31 cellular contexts compared by ENCODE assay signal in the genomic region with DNA sequence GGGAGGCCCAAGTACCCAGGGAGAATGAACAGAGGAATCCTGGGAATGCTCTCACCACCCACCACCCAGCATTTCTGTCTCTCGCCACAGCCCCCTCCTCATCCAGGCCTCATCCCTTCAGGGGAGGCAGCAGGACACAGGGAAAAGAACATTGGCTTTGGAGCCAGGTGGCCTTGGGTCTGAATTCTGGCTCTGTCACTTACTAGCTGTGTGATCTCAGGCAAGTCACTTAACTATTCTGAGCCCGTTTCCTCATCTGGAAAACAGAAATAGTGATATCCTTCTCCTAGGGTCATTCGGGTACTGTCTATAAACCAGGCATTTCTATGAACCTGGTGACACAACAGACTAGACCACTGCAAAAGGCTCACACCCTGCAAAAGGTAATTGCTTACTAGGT. TPM values are rescaled to one million over a fixed set of nuclear protein-coding genes. Genes with fewer than 3 reads are reported as not detected.
"Had no signal": no experiment of that assay in that cellular context is flagged by ENCODE, and none has a peak within 500 bp of the region (broad histone marks: within the 10 kb centered on the region; RNA-seq: fewer than 3 reads in every experiment).

No MANE protein-coding gene starts in this region.

- H3K36me3 Mint-ChIP-seq: immature natural killer cell; naive thymus-derived CD4-positive, alpha-beta T cell; neural progenitor cell; stimulated activated effector memory CD8-positive, alpha-beta T cell treated with anti-CD3 and anti-CD28 coated beads, Interleukin-12 subunit alpha, Interleukin-12 subunit beta, amount 100 ng/mL, for 72 hours; type B pancreatic cell had no signal

- H3K27ac Mint-ChIP-seq: immature natural killer cell; naive thymus-derived CD4-positive, alpha-beta T cell; progenitor cell of endocrine pancreas; stimulated activated effector memory CD8-positive, alpha-beta T cell treated with anti-CD3 and anti-CD28 coated beads, Interleukin-12 subunit alpha, Interleukin-12 subunit beta, amount 100 ng/mL, for 72 hours; type B pancreatic cell had no signal

- H3K4me3 ChIP-seq: heart left ventricle, left lung, lower lobe of right lung, mucosa of descending colon, neural progenitor cell, ovary, sigmoid colon, spleen, tibial nerve, uterus had no signal

- H3K36me3 ChIP-seq: heart left ventricle, left lung, lower lobe of right lung, neural progenitor cell, ovary, spleen, tibial nerve, uterus had no signal

- ATAC-seq: heart left ventricle; left colon; left lung; lower lobe of right lung; mucosa of descending colon; naive thymus-derived CD4-positive, alpha-beta T cell; right cardiac atrium; stimulated activated effector memory CD8-positive, alpha-beta T cell treated with anti-CD3 and anti-CD28 coated beads, Interleukin-12 subunit alpha, Interleukin-12 subunit beta, amount 100 ng/mL, for 72 hours; stimulated activated naive CD8-positive, alpha-beta T cell treated with anti-CD3 and anti-CD28 coated beads, Interleukin-15, amount 100 ng/mL, for 72 hours had no signal

- H3K4me1 ChIP-seq: left lung, lower lobe of right lung, spleen, uterus had no signal

- H3K9ac ChIP-seq: neural progenitor cell had no signal

- H3K4me3 Mint-ChIP-seq: immature natural killer cell; naive thymus-derived CD4-positive, alpha-beta T cell; nephron progenitor cell; neural progenitor cell; stimulated activated effector memory CD8-positive, alpha-beta T cell treated with anti-CD3 and anti-CD28 coated beads, Interleukin-12 subunit alpha, Interleukin-12 subunit beta, amount 100 ng/mL, for 72 hours; stimulated activated naive CD8-positive, alpha-beta T cell treated with anti-CD3 and anti-CD28 coated beads, Interleukin-15, amount 100 ng/mL, for 72 hours; type B pancreatic cell had no signal

- H3K27me3 Mint-ChIP-seq: naive thymus-derived CD4-positive, alpha-beta T cell; stimulated activated naive CD8-positive, alpha-beta T cell treated with anti-CD3 and anti-CD28 coated beads, Interleukin-15, amount 100 ng/mL, for 72 hours had no signal

- H3K9me3 ChIP-seq: heart left ventricle, left lung, lower lobe of right lung, mucosa of descending colon, ovary, sigmoid colon, spleen, tibial nerve, uterus had no signal

- H2AFZ ChIP-seq: neural progenitor cell had no signal

- DNase-seq: heart left ventricle; hypothalamus; immature natural killer cell; kidney; left colon; left lung; lower lobe of right lung; mammary epithelial cell; mesenchymal stem cell; midbrain; mucosa of descending colon; naive thymus-derived CD4-positive, alpha-beta T cell; nephron progenitor cell; ovary; retina; sigmoid colon; small intestine; spleen; stimulated activated CD4-positive, alpha-beta T cell treated with anti-CD3 and anti-CD28 coated beads, Interleukin-4, amount 100 ng/mL, for 24 hours; stimulated activated naive CD4-positive, alpha-beta T cell treated with Interleukin-2 at 50 U/mL for 16 hours; stimulated activated naive CD8-positive, alpha-beta T cell treated with anti-CD3 and anti-CD28 coated beads, Interleukin-15, amount 100 ng/mL, for 72 hours; substantia nigra; uterus had no signal

- H3K4me1 Mint-ChIP-seq: immature natural killer cell; naive thymus-derived CD4-positive, alpha-beta T cell; stimulated activated effector memory CD8-positive, alpha-beta T cell treated with anti-CD3 and anti-CD28 coated beads, Interleukin-12 subunit alpha, Interleukin-12 subunit beta, amount 100 ng/mL, for 72 hours; stimulated activated naive CD8-positive, alpha-beta T cell treated with anti-CD3 and anti-CD28 coated beads, Interleukin-15, amount 100 ng/mL, for 72 hours had no signal

- H3K4me2 ChIP-seq: neural progenitor cell had no signal

- H3K9me3 Mint-ChIP-seq: immature natural killer cell; nephron progenitor cell; neural progenitor cell; stimulated activated effector memory CD8-positive, alpha-beta T cell treated with anti-CD3 and anti-CD28 coated beads, Interleukin-12 subunit alpha, Interleukin-12 subunit beta, amount 100 ng/mL, for 72 hours; stimulated activated naive CD8-positive, alpha-beta T cell treated with anti-CD3 and anti-CD28 coated beads, Interleukin-15, amount 100 ng/mL, for 72 hours; type B pancreatic cell had no signal

- FAIRE-seq: islet of Langerhans, kidney, small intestine had no signal

- H3K27me3 ChIP-seq: heart left ventricle, left lung, neural progenitor cell, ovary, sigmoid colon, spleen, tibial nerve, uterus had no signal

- H3K27ac ChIP-seq: left lung, lower lobe of right lung, neural progenitor cell, ovary, spleen, tibial nerve had no signal

RNA-seq across cellular contexts. Expression of gene CHRDL2, which starts 22.1 kb away (rescaled TPM):
- total RNA-seq: mammary epithelial cell; myocyte; naive thymus-derived CD4-positive, alpha-beta T cell; tibial nerve had no signal
- polyA plus RNA-seq: immature natural killer cell; mammary epithelial cell; naive thymus-derived CD4-positive, alpha-beta T cell had no signal
